13 cellular contexts compared by ENCODE assay signal in the genomic region with DNA sequence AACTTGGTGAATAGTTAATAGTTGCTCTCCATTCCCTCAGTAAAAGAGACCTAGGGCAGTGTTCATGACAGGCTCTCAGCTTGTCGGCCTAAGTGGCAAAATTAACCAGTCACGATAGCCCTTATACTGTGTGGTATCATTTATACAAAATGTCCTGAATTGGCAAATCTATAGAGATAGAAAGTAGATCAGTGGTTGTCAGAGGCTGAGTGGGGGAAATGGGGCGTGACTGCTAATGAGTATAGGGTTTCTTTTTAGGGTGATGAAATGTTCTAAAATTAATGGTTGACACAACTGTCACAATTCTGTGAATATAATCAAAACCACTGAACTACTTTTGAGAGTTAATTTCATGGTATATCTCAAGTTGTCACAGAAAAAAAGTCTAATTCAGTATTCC.
"Had no signal": no experiment of that assay in that cellular context is flagged by ENCODE, and none has a peak within 500 bp of the region (broad histone marks: within the 10 kb centered on the region; RNA-seq: fewer than 3 reads in every experiment).

No MANE protein-coding gene starts in this region.

- H3K27ac ChIP-seq: neutrophil, prostate gland, upper lobe of left lung, VCaP had no signal

- H3K9me3 ChIP-seq: neutrophil, prostate gland, upper lobe of left lung had no signal

- ATAC-seq: activated T-helper 17 cell treated with anti-CD3 and anti-CD28 coated beads, Interleukin-2, amount 50 U/mL, for 72 hours; sciatic nerve; T-cell had no signal

- H3K27me3 ChIP-seq: neutrophil, upper lobe of left lung had no signal

- H3K4me3 ChIP-seq: prostate gland, upper lobe of left lung had no signal

- H3K36me3 ChIP-seq: neutrophil, prostate gland, upper lobe of left lung had no signal

- DNase-seq: activated naive CD4-positive, alpha-beta T cell treated with anti-CD3 and anti-CD28 coated beads, Interleukin-2, amount 50 U/mL, for 16 hours; amygdala; cerebellar nuclear complex; hippocampal formation; stimulated activated CD4-positive, alpha-beta T cell treated with anti-CD3 and anti-CD28 coated beads, Interleukin-12 subunit alpha, Interleukin-12 subunit beta, amount 100 ng/mL, for 4 hours; stimulated activated naive CD4-positive, alpha-beta T cell treated with Interleukin-2 at 50 U/mL for 16 hours; T-cell; upper lobe of left lung had no signal
